In genomic region chr20:39259010-39259803, GRCh38 we compare ENCODE assay signal across 1 cellular context.
A peak's percentile ranks its signal among the peaks of the same experiment; 100 is the strongest.
TF ChIP-seq lines count a peak whose summit lies in the region.

No MANE protein-coding gene starts in this region.

TF ChIP-seq in SK-N-SH, 30 proteins besides CTCF, POLR2A, EP300 and RAD21:
- TF ChIP-seq USF2 (IDR thresholded peaks at IDR 0.05; ENCODE audit: borderline replicate concordance, low read depth, low read length) (no peak), SMC3 (IDR thresholded peaks at IDR 0.05; ENCODE audit: low read depth, low read length) (no peak; the same call in 1 of the 2 replicates), PBX3 (IDR thresholded peaks at IDR 0.05) (no peak), RCOR1 (IDR thresholded peaks at IDR 0.05; ENCODE audit: low read length) (peak; percentile 53; the same call in 1 of the 2 replicates), FOXJ3 (CRISPR knock-in tag; IDR thresholded peaks at IDR 0.05) (peak; percentile 64), CHD2 (IDR thresholded peaks at IDR 0.05; ENCODE audit: low read length, partially characterized antibody) (no peak), NFIC (IDR thresholded peaks at IDR 0.05; ENCODE audit: borderline replicate concordance) (no peak), GATA2 (CRISPR knock-in tag; IDR thresholded peaks at IDR 0.05) (peak; percentile 73), MAX (IDR thresholded peaks at IDR 0.05; ENCODE audit: low read depth) (no peak), YY1 (IDR thresholded peaks at IDR 0.05; ENCODE audit: low read depth) (no peak), MXI1 (IDR thresholded peaks at IDR 0.05; ENCODE audit: low read depth, low read length) (peak; percentile 91)
TF ChIP-seq in SK-N-SH: peak in this region for 4.
